Comparison of ENCODE assay signal across 1 cellular context in genomic region chr9:33473216-33473615, GRCh38.
TF ChIP-seq lines count a peak whose summit lies in the region.

No MANE protein-coding gene starts in this region.

TF ChIP-seq in HepG2, 621 proteins besides CTCF, POLR2A, EP300 and RAD21:
- 0 out of 2 replicates have a peak, but pooled peaks have one; percentile 33 for TF ChIP-seq ZNF598 (CRISPR knock-in tag; IDR thresholded peaks at IDR 0.05; ENCODE audit: borderline replicate concordance)
- TF ChIP-seq ZNF703 (CRISPR knock-in tag; IDR thresholded peaks at IDR 0.05; ENCODE audit: borderline replicate concordance): no peak
- no peak for TF ChIP-seq ZFP82 (CRISPR knock-in tag; IDR thresholded peaks at IDR 0.05; ENCODE audit: borderline replicate concordance)
- no peak for TF ChIP-seq ZNF580 (CRISPR knock-in tag; IDR thresholded peaks at IDR 0.05; ENCODE audit: borderline replicate concordance, low read depth)
- TF ChIP-seq HHEX (CRISPR knock-in tag; IDR thresholded peaks at IDR 0.05): no peak
